ENCODE assay signal across 2 cellular contexts in genomic region chr10:71234970-71235681, GRCh38.
TF ChIP-seq lines count a peak whose summit lies in the region.

No MANE protein-coding gene starts in this region.

TF ChIP-seq in liver, 16 proteins besides CTCF, POLR2A, EP300 and RAD21:
- TF ChIP-seq JUND (IDR thresholded peaks at IDR 0.05) (no peak), YY1 (IDR thresholded peaks at IDR 0.05) (no peak), HNF4G (IDR thresholded peaks at IDR 0.05) (no peak), FOXA1 (IDR thresholded peaks at IDR 0.05) (no peak), NR2F2 (IDR thresholded peaks at IDR 0.05) (no peak), RXRA (IDR thresholded peaks at IDR 0.05) (no peak), SP1 (IDR thresholded peaks at IDR 0.05) (no peak), GABPA (IDR thresholded peaks at IDR 0.05 in 1 of 2, conservative IDR thresholded peaks at IDR 0.05 in 1 of 2) (no peak), TAF1 (conservative IDR thresholded peaks at IDR 0.05) (no peak), ATF3 (IDR thresholded peaks at IDR 0.05) (no peak), FOXA2 (IDR thresholded peaks at IDR 0.05) (no peak), REST (IDR thresholded peaks at IDR 0.05) (no peak), HNF4A (conservative IDR thresholded peaks at IDR 0.05) (no peak), ZBTB33 (IDR thresholded peaks at IDR 0.05) (no peak), EGR1 (IDR thresholded peaks at IDR 0.05; ENCODE audit: low read depth in 2 of 2) (no peak)
- TF ChIP-seq, protein P1, sequence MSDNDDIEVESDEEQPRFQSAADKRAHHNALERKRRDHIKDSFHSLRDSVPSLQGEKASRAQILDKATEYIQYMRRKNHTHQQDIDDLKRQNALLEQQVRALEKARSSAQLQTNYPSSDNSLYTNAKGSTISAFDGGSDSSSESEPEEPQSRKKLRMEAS (IDR thresholded peaks at IDR 0.05), result no peak

TF ChIP-seq in HepG2, 621 proteins besides CTCF, POLR2A, EP300 and RAD21:
- TF ChIP-seq BHLHE40 (IDR thresholded peaks at IDR 0.05; ENCODE audit: low read length) (no peak), SRF (IDR thresholded peaks at IDR 0.05; ENCODE audit: low read depth, low read length) (no peak), ZNF343 (CRISPR knock-in tag; IDR thresholded peaks at IDR 0.05) (no peak), CENPT (CRISPR knock-in tag; IDR thresholded peaks at IDR 0.05; ENCODE audit: low read depth) (no peak), ZSCAN25 (CRISPR knock-in tag; IDR thresholded peaks at IDR 0.05) (no peak), ZNF746 (CRISPR knock-in tag; IDR thresholded peaks at IDR 0.05) (no peak), SNAI1 (CRISPR knock-in tag; IDR thresholded peaks at IDR 0.05; ENCODE audit: borderline replicate concordance) (no peak), SP5 (CRISPR knock-in tag; IDR thresholded peaks at IDR 0.05; ENCODE audit: borderline replicate concordance, low read depth) (no peak), ZIK1 (CRISPR knock-in tag; IDR thresholded peaks at IDR 0.05; ENCODE audit: borderline replicate concordance, low read depth) (no peak), TP53 (CRISPR knock-in tag; conservative IDR thresholded peaks at IDR 0.05) (no peak), PRDM4 (CRISPR knock-in tag; IDR thresholded peaks at IDR 0.05; ENCODE audit: borderline replicate concordance) (no peak), THAP11 (CRISPR knock-in tag; IDR thresholded peaks at IDR 0.05) (no peak), ZNF775 (CRISPR knock-in tag; IDR thresholded peaks at IDR 0.05; ENCODE audit: borderline replicate concordance) (no peak), ZGPAT (CRISPR knock-in tag; IDR thresholded peaks at IDR 0.05) (no peak), ATF4 (CRISPR knock-in tag; IDR thresholded peaks at IDR 0.05) (no peak), MEIS2 (CRISPR knock-in tag; IDR thresholded peaks at IDR 0.05) (no peak), ZNF12 (CRISPR knock-in tag; IDR thresholded peaks at IDR 0.05) (no peak), ZNF562 (CRISPR knock-in tag; IDR thresholded peaks at IDR 0.05; ENCODE audit: borderline replicate concordance) (no peak)
- TF ChIP-seq, protein P2, sequence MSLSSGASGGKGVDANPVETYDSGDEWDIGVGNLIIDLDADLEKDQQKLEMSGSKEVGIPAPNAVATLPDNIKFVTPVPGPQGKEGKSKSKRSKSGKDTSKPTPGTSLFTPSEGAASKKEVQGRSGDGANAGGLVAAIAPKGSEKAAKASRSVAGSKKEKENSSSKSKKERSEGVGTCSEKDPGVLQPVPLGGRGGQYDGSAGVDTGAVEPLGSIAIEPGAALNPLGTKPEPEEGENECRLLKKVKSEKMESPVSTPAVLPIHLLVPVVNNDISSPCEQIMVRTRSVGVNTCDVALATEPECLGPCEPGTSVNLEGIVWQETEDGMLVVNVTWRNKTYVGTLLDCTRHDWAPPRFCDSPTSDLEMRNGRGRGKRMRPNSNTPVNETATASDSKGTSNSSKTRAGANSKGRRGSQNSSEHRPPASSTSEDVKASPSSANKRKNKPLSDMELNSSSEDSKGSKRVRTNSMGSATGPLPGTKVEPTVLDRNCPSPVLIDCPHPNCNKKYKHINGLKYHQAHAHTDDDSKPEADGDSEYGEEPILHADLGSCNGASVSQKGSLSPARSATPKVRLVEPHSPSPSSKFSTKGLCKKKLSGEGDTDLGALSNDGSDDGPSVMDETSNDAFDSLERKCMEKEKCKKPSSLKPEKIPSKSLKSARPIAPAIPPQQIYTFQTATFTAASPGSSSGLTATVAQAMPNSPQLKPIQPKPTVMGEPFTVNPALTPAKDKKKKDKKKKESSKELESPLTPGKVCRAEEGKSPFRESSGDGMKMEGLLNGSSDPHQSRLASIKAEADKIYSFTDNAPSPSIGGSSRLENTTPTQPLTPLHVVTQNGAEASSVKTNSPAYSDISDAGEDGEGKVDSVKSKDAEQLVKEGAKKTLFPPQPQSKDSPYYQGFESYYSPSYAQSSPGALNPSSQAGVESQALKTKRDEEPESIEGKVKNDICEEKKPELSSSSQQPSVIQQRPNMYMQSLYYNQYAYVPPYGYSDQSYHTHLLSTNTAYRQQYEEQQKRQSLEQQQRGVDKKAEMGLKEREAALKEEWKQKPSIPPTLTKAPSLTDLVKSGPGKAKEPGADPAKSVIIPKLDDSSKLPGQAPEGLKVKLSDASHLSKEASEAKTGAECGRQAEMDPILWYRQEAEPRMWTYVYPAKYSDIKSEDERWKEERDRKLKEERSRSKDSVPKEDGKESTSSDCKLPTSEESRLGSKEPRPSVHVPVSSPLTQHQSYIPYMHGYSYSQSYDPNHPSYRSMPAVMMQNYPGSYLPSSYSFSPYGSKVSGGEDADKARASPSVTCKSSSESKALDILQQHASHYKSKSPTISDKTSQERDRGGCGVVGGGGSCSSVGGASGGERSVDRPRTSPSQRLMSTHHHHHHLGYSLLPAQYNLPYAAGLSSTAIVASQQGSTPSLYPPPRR (CRISPR knock-in tag; IDR thresholded peaks at IDR 0.05; ENCODE audit: borderline replicate concordance), result no peak
- TF ChIP-seq, protein P3, sequence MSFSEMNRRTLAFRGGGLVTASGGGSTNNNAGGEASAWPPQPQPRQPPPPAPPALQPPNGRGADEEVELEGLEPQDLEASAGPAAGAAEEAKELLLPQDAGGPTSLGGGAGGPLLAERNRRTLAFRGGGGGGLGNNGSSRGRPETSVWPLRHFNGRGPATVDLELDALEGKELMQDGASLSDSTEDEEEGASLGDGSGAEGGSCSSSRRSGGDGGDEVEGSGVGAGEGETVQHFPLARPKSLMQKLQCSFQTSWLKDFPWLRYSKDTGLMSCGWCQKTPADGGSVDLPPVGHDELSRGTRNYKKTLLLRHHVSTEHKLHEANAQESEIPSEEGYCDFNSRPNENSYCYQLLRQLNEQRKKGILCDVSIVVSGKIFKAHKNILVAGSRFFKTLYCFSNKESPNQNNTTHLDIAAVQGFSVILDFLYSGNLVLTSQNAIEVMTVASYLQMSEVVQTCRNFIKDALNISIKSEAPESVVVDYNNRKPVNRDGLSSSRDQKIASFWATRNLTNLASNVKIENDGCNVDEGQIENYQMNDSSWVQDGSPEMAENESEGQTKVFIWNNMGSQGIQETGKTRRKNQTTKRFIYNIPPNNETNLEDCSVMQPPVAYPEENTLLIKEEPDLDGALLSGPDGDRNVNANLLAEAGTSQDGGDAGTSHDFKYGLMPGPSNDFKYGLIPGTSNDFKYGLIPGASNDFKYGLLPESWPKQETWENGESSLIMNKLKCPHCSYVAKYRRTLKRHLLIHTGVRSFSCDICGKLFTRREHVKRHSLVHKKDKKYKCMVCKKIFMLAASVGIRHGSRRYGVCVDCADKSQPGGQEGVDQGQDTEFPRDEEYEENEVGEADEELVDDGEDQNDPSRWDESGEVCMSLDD (CRISPR knock-in tag; IDR thresholded peaks at IDR 0.05; ENCODE audit: borderline replicate concordance), result no peak
TF ChIP-seq in HepG2: peak in this region for 0.
